ENCODE assay signal across 8 cellular contexts in the genomic region with DNA sequence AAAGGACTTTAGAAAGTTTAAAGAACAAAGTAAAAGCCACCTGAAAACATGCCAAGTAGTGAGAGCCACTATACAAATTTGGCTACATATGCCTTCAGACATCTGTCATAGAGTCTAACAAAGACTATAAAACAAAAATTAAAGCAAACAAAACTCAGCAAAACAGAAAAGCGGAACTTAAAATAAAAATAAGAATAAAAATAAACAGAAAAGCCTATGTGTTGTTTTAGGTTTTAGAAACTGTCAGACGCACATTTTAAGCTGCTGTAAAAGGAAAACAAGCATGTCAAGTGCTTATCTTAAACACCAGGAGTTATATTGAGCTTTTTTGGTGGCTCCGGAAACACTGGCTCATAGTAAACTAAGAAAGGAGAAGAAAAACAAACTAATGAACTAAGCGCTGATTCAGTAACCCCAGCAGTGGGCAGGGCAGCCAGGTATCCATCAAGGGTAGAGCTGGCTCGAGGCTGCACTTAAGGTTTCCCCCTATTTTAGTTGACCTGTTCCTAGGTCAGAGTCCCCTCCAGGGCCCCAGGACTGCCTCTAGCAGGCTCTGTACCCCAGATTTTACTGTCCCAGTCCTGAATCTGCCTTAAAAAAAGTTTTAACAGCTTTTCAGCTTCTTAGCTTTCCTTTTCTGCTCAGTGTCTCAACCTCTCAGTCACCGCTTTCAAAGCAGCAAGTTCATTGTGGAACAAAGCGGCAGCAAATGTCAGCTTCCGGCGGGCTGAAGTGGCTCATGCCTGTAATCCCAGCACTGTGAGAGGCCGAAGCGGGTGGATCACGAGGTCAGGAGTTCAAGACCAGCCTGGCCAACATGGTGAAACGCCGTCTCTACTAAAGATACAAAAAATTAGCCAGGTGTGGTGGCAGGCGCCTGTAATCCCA. TPM values are rescaled to one million over a fixed set of nuclear protein-coding genes. Genes with fewer than 3 reads are reported as not detected.
DNase-seq lines count a peak whose midpoint lies in the region; ATAC-seq, FAIRE-seq and TF ChIP-seq lines count a peak whose summit lies in the region.

No MANE protein-coding gene starts in this region.

- no peak for TF ChIP-seq CTCF in GM12878 (IDR thresholded peaks at IDR 0.05 in 2 of 3, conservative IDR thresholded peaks at IDR 0.05 in 1 of 3; ENCODE audit: control insufficient read depth in 2 of 3, extremely low read depth in 1 of 3, insufficient read depth in 1 of 3, low read depth in 3 of 3, low read length in 3 of 3)
- TF ChIP-seq CTCF in neutrophil (IDR thresholded peaks at IDR 0.05), result no peak
- TF ChIP-seq CTCF in breast epithelium (IDR thresholded peaks at IDR 0.05), result no peak

- no peak for TF ChIP-seq EP300 in GM12878 (IDR thresholded peaks at IDR 0.05; ENCODE audit: borderline replicate concordance in 1 of 2, control insufficient read depth in 1 of 2, low read depth in 2 of 2, low read length in 2 of 2)

- H3K4me3 ChIP-seq in GM12878 (peak overlapping the region; percentile 70), neutrophil (ENCODE audit: low read depth in 1 of 2, low read length in 1 of 2) (peak overlapping the region; percentile 49 to 53), breast epithelium (no peak overlapping the region)

- DNase-seq in GM18507 (ENCODE audit: extremely low spot score, insufficient read length, low read depth), result no peak
- DNase-seq in RPMI8226, result peak; percentile 71
- DNase-seq in GM12878 (ENCODE audit: low read depth, low spot score), result peak; percentile 62
- DNase-seq in D341Med (ENCODE audit: low spot score), result no peak
- no peak for DNase-seq in breast epithelium (ENCODE audit: low spot score in 2 of 2)
- DNase-seq in iPS-NIHi11 (ENCODE audit: low spot score), result no peak

- BruUV-seq in GM12878 (replicated peaks; lab: Mats Ljungman, UMichigan), result TSS peak; percentile 94

- H3K9me3 ChIP-seq in GM12878 (replicated peaks; ENCODE audit: control insufficient read depth, insufficient read depth, low read length) (no peaks in the 10 kb centered on the region), neutrophil (no peaks in the 10 kb centered on the region), breast epithelium (no peaks in the 10 kb centered on the region)

- TF ChIP-seq POLR2A in GM12878 (IDR thresholded peaks at IDR 0.05; ENCODE audit: low read depth, low read length), result peak; percentile 43
- TF ChIP-seq POLR2A in breast epithelium (IDR thresholded peaks at IDR 0.05), result no peak

- H3K27me3 ChIP-seq in GM12878 (replicated peaks in 1 of 2; ENCODE audit: control insufficient read depth in 2 of 2, insufficient read depth in 2 of 2, low read length in 1 of 2) (no peaks in the 10 kb centered on the region), neutrophil (no peaks in the 10 kb centered on the region), breast epithelium (no peaks in the 10 kb centered on the region)

- H3K9ac ChIP-seq in GM12878 (ENCODE audit: control insufficient read depth, insufficient read depth, low read length), result peak overlapping the region; percentile 78

- TF ChIP-seq RAD21 in GM12878 (IDR thresholded peaks at IDR 0.05; ENCODE audit: insufficient read depth, low read depth, low read length), result no peak

- H3K27ac ChIP-seq in GM12878 (ENCODE audit: control insufficient read depth, insufficient read depth), result peak overlapping the region; percentile 93
- peak overlapping the region; percentile 92 for H3K27ac ChIP-seq in neutrophil
- no peak overlapping the region for H3K27ac ChIP-seq in breast epithelium

- peak overlapping the region; percentile 76 for H2AFZ ChIP-seq in GM12878 (ENCODE audit: control insufficient read depth, low read depth, low read length)

- 1% methylated on average over 15 of the region's 15 CpGs for WGBS in GM12878 (ENCODE audit: insufficient coverage, insufficient replicate concordance, low lambda C conversion rate, missing lambda C conversion rate)

- ATAC-seq in HG02610 (IDR thresholded peaks at IDR 0.05; ENCODE audit: unreplicated experiment) (peak; percentile 69), GM12878 (peak; percentile 92)

- peak overlapping the region; percentile 85 for H3K4me2 ChIP-seq in GM12878 (ENCODE audit: control insufficient read depth, insufficient read depth)

- RAD21 ChIA-PET in GM12878 (lab: Charles Lee; ENCODE audit: unreplicated experiment), result interaction anchor here (0.7 to 2.0 kb wide), 20 partner anchors 8 to 357 kb away, joined by 3 to 22 read pairs (median 4); a partner anchor contains a TSS

- CTCF ChIA-PET in GM12878 (lab: Yijun Ruan, JAX), result interaction anchor here (0.6 to 5.6 kb wide), 21 partner anchors 9 to 1235 kb away, joined by 3 to 72 read pairs (median 4); a partner anchor contains a TSS

- SMC1A ChIA-PET in GM12878 (lab: Charles Lee; ENCODE audit: uncharacterized antibody, unreplicated experiment), result interaction anchor here (0.9 to 3.3 kb wide), 19 partner anchors 8 to 98 kb away, joined by 3 to 28 read pairs (median 7); a partner anchor contains a TSS

- H3K36me3 ChIP-seq in GM12878 (ENCODE audit: control insufficient read depth in 2 of 2, insufficient read depth in 2 of 2, low read length in 1 of 2), result no peaks in the 10 kb centered on the region
- peaks cover 10% of the 10 kb centered on the region for H3K36me3 ChIP-seq in neutrophil
- no peaks in the 10 kb centered on the region for H3K36me3 ChIP-seq in breast epithelium

- POLR2A ChIA-PET in GM12878 (lab: Charles Lee), result interaction anchor here (0.6 to 2.0 kb wide), 15 partner anchors 9 to 127 kb away, joined by 3 to 12 read pairs (median 4); a partner anchor contains a TSS

- intact Hi-C loops in GM12878 (cut with micrococcal nuclease; ENCODE audit: unreplicated experiment), result no loop called here
- intact Hi-C loops in breast epithelium (cut with DNase I; ENCODE audit: low total_unique reads), result no loop called here

- in situ Hi-C loops in GM12878 (cut with MboI), result no loop called here

- no peaks in the 10 kb centered on the region for H3K79me2 ChIP-seq in GM12878 (ENCODE audit: control insufficient read depth, insufficient read depth, low read length)

- no peaks in the 10 kb centered on the region for H4K20me1 ChIP-seq in GM12878 (ENCODE audit: control insufficient read depth, insufficient read depth)

- peaks cover 10% of the 10 kb centered on the region for H3K4me1 ChIP-seq in GM12878 (ENCODE audit: control insufficient read depth, insufficient read depth, low read length)
- peaks cover 14 to 18% of the 10 kb centered on the region in 2 experiments for H3K4me1 ChIP-seq in neutrophil (ENCODE audit: control insufficient read depth in 1 of 2, insufficient read depth in 1 of 2, low read depth in 1 of 2, low read length in 1 of 2)
- H3K4me1 ChIP-seq in breast epithelium, result no peaks in the 10 kb centered on the region

- FAIRE-seq in GM18507 (lab: Jason Lieb, UNC) (peak; percentile 84), GM12878 (lab: Jason Lieb, UNC) (peak; percentile 96)

TF ChIP-seq in GM12878, 131 proteins besides CTCF, POLR2A, EP300 and RAD21 (continues in another document):
- no peak for TF ChIP-seq ZNF622 (IDR thresholded peaks at IDR 0.05)

RNA-seq across cellular contexts. Expression of a gene that starts 15.3 kb away (rescaled TPM):
- 46.6 and 49.8 TPM in 2 replicates for total RNA-seq in GM12878 (2013; cell fraction: nucleolus; rRNA removed)
- 47.4 and 51.9 TPM in 2 replicates for total RNA-seq in GM12878 (2014; rRNA removed)
- 38.3 and 40.3 TPM in 2 replicates for total RNA-seq in GM12878 (2014; rRNA removed; fragmentation: Illumina TruSeq; extraction: Trizol)
- total RNA-seq in GM12878 (2021), result 41.9 TPM in 2 replicates
- polyA plus RNA-seq in GM12878 (2011; ENCODE audit: low read depth), result 43.3 TPM
- polyA plus RNA-seq in GM12878 (2011; rRNA removed), result 49.3 and 51.4 TPM in 2 replicates
- polyA plus RNA-seq in GM12878 (2011; cell fraction: cytosol; rRNA removed), result 49.1 and 52.7 TPM in 2 replicates
- 104 and 110 TPM in 2 replicates for polyA plus RNA-seq in GM12878 (2011; cell fraction: nucleus; rRNA removed)
- polyA plus RNA-seq in GM12878 (2012), result 28.9 and 32.2 TPM in 2 replicates
- 42.2 and 49.6 TPM in 2 replicates for polyA plus RNA-seq in GM12878 (2014; fragmentation: Illumina TruSeq; extraction: Trizol)
- 10 to 100 TPM in 1 of 2 experiments, 1 to 10 TPM in 1; 8.4 to 25.7 TPM for polyA plus RNA-seq in GM12878 (2014; fragmentation: Nextera tagmentation; extraction: Ambion mirVana)
- 41.9 and 42.9 TPM in 2 replicates for polyA plus RNA-seq in GM12878 (2014; rRNA removed)
- 10 to 100 TPM; 54.2 to 57.6 TPM for polyA plus RNA-seq in GM12878 (2016; fragmentation: Nextera tagmentation; extraction: Ambion mirVana)
- polyA minus RNA-seq in GM12878 (2011; rRNA and poly(A)+ RNA removed), result 40.5 and 50.8 TPM in 2 replicates
- 13.6 and 17.7 TPM in 2 replicates for polyA minus RNA-seq in GM12878 (2011; cell fraction: cytosol; rRNA and poly(A)+ RNA removed)
- polyA minus RNA-seq in GM12878 (2011; cell fraction: nucleus; rRNA and poly(A)+ RNA removed), result 21.9 and 34.4 TPM in 2 replicates
- total RNA-seq in breast epithelium, result 10 to 100 TPM; 22.2 to 33.0 (median 23.9) TPM

RNA-seq across cellular contexts. Expression of a gene that starts 34.9 kb away (rescaled TPM):
- 127 and 131 TPM in 2 replicates for total RNA-seq in GM12878 (2013; cell fraction: nucleolus; rRNA removed)
- total RNA-seq in GM12878 (2014; rRNA removed), result 48.2 and 49.1 TPM in 2 replicates
- 68.8 and 72.4 TPM in 2 replicates for total RNA-seq in GM12878 (2014; rRNA removed; fragmentation: Illumina TruSeq; extraction: Trizol)
- 44.1 and 45.6 TPM in 2 replicates for total RNA-seq in GM12878 (2021)
- polyA plus RNA-seq in GM12878 (2011; ENCODE audit: low read depth), result 41.7 TPM
- 87.5 and 132 TPM in 2 replicates for polyA plus RNA-seq in GM12878 (2011; rRNA removed)
- 40.0 and 41.4 TPM in 2 replicates for polyA plus RNA-seq in GM12878 (2011; cell fraction: cytosol; rRNA removed)
- polyA plus RNA-seq in GM12878 (2011; cell fraction: nucleus; rRNA removed), result 62.5 and 68.4 TPM in 2 replicates
- polyA plus RNA-seq in GM12878 (2012), result 65.0 and 74.9 TPM in 2 replicates
- 59.5 and 68.1 TPM in 2 replicates for polyA plus RNA-seq in GM12878 (2014; fragmentation: Illumina TruSeq; extraction: Trizol)
- 10 to 100 TPM; 18.0 to 28.1 TPM for polyA plus RNA-seq in GM12878 (2014; fragmentation: Nextera tagmentation; extraction: Ambion mirVana)
- 36.4 and 41.5 TPM in 2 replicates for polyA plus RNA-seq in GM12878 (2014; rRNA removed)
- polyA plus RNA-seq in GM12878 (2016; fragmentation: Nextera tagmentation; extraction: Ambion mirVana), result 10 to 100 TPM; 68.9 to 70.8 TPM
- 49.6 and 65.0 TPM in 2 replicates for polyA minus RNA-seq in GM12878 (2011; rRNA and poly(A)+ RNA removed)
- 39.8 and 43.3 TPM in 2 replicates for polyA minus RNA-seq in GM12878 (2011; cell fraction: cytosol; rRNA and poly(A)+ RNA removed)
- polyA minus RNA-seq in GM12878 (2011; cell fraction: nucleus; rRNA and poly(A)+ RNA removed), result 32.5 and 48.0 TPM in 2 replicates
- total RNA-seq in breast epithelium, result 10 to 100 TPM; 61.6 to 80.8 (median 74.3) TPM

Comparison
In these comparisons a context has a peak if more than half of its experiments do, and no peak if none do; other contexts are left out.
1. DNase-seq: peak in RPMI8226 (single experiment) and GM12878 (single experiment); none in GM18507 (single experiment), D341Med (single experiment), breast epithelium (0 of 2) and iPS-NIHi11 (single experiment).
2. H3K27ac ChIP-seq: peak in GM12878 (single experiment) and neutrophil (single experiment); none in breast epithelium (0 of 2).
3. H3K4me3 ChIP-seq: peak in GM12878 (single experiment) and neutrophil (2 of 2); none in breast epithelium (0 of 3).